ENCODE assay signal across 8 cellular contexts in genomic region chr2:160269803-160270570, GRCh38.
DNase-seq lines count a peak whose midpoint lies in the region; ATAC-seq and TF ChIP-seq lines count a peak whose summit lies in the region.

No MANE protein-coding gene starts in this region.

- H3K4me1 ChIP-seq in ACC112 (ENCODE audit: control insufficient read depth, insufficient read depth, low read length, unreplicated experiment) (peaks cover 34% of the 10 kb centered on the region), mesodermal cell (ENCODE audit: control insufficient read depth, insufficient read depth, low read length, poor library complexity, severe bottlenecking) (peaks cover 25% of the 10 kb centered on the region)

- peaks cover 2% of the 10 kb centered on the region for H3K79me2 ChIP-seq in ACC112 (ENCODE audit: control insufficient read depth, insufficient read depth, low read length, unreplicated experiment)

- no peaks in the 10 kb centered on the region for H3K9me3 ChIP-seq in mesodermal cell (ENCODE audit: control insufficient read depth, low read length)

- peaks cover 20% of the 10 kb centered on the region for H3K4me1 Mint-ChIP-seq in endothelial cell (ENCODE audit: unreplicated experiment)

- H3K4me3 Mint-ChIP-seq in endothelial cell (ENCODE audit: unreplicated experiment): peak overlapping the region; percentile 82

- H2AFZ ChIP-seq in ACC112 (ENCODE audit: low read length, unreplicated experiment): peak overlapping the region; percentile 54

- peak; percentile 44 for DNase-seq in NCI-H69 (lab: John Stamatoyannopoulos, UW)
- peak; percentile 24 for DNase-seq in activated CD8-positive, alpha-beta memory T cell treated with anti-CD3 and anti-CD28 coated beads, Interleukin-2, amount 50 U/mL, for 24 hours (ENCODE audit: extremely low read depth)
- DNase-seq in endothelial cell (ENCODE audit: low spot score): peak; percentile 85
- DNase-seq in stimulated activated CD8-positive, alpha-beta memory T cell treated with anti-CD3 and anti-CD28 coated beads, Interleukin-12 subunit alpha, Interleukin-12 subunit beta, amount 100 ng/mL, for 4 hours (ENCODE audit: low read depth): peak; percentile 53

- H3K27ac ChIP-seq in ACC112 (ENCODE audit: low read depth, low read length): peak overlapping the region; percentile 89
- H3K27ac ChIP-seq in mesodermal cell (ENCODE audit: low read depth, low read length, severe bottlenecking): peak overlapping the region; percentile 98

- H3K27me3 Mint-ChIP-seq in endothelial cell (ENCODE audit: unreplicated experiment): peaks cover 15% of the 10 kb centered on the region

- H3K4me3 ChIP-seq in ACC112 (ENCODE audit: low read depth, low read length) (peak overlapping the region; percentile 66), mesodermal cell (ENCODE audit: extremely low read depth, insufficient read depth, low read length, poor library complexity, severe bottlenecking) (peak overlapping the region; percentile 21)

- peak overlapping the region; percentile 81 for H3K27ac Mint-ChIP-seq in endothelial cell (ENCODE audit: unreplicated experiment)

- peak; percentile 92 for ATAC-seq in GM18868 (IDR thresholded peaks at IDR 0.05; ENCODE audit: unreplicated experiment)
- peak; percentile 87 for ATAC-seq in HG03108 (IDR thresholded peaks at IDR 0.05; ENCODE audit: unreplicated experiment)

- WGBS in mesodermal cell (ENCODE audit: insufficient coverage in 2 of 2), 2 experiments: 3 to 7% methylated on average over 38 to 43 of the region's 53 CpGs

- H3K9me3 Mint-ChIP-seq in endothelial cell (ENCODE audit: unreplicated experiment): no peaks in the 10 kb centered on the region

- peak; percentile 49 for TF ChIP-seq CTCF in endothelial cell (IDR thresholded peaks at IDR 0.05; ENCODE audit: unreplicated experiment)

- H3K36me3 ChIP-seq in ACC112 (ENCODE audit: insufficient read depth, low read length) (peaks cover 25% of the 10 kb centered on the region), mesodermal cell (ENCODE audit: control insufficient read depth, insufficient read depth, low read length) (peaks cover 31% of the 10 kb centered on the region)

- peaks cover 20% of the 10 kb centered on the region for H3K36me3 Mint-ChIP-seq in endothelial cell (ENCODE audit: low read depth, unreplicated experiment)

- no peaks in the 10 kb centered on the region for H3K27me3 ChIP-seq in ACC112 (ENCODE audit: insufficient read depth, low read length)

Comparison
In these comparisons a context has a peak if more than half of its experiments do, and no peak if none do; other contexts are left out.
1. Peak in every context shown above with its lines: DNase-seq, ATAC-seq, H3K4me3 ChIP-seq and H3K27ac ChIP-seq.
2. DNase-seq: peak in every context shown above with its lines; median percentile 85 in endothelial cell; 53 in stimulated activated CD8-positive, alpha-beta memory T cell treated with anti-CD3 and anti-CD28 coated beads, Interleukin-12 subunit alpha, Interleukin-12 subunit beta, amount 100 ng/mL, for 4 hours; 44 in NCI-H69; 24 in activated CD8-positive, alpha-beta memory T cell treated with anti-CD3 and anti-CD28 coated beads, Interleukin-2, amount 50 U/mL, for 24 hours.